In genomic region chr12:114697741-114698565, GRCh38 we compare ENCODE assay signal across 1 cellular context.
TF ChIP-seq lines count a peak whose summit lies in the region.

No MANE protein-coding gene starts in this region.

TF ChIP-seq in H1, 55 proteins besides CTCF, POLR2A, EP300 and RAD21:
- TF ChIP-seq BACH1 (IDR thresholded peaks at IDR 0.05; ENCODE audit: low read length) (no peak), CHD2 (IDR thresholded peaks at IDR 0.05; ENCODE audit: low read length) (peak; percentile 65; the same call in 1 of the 2 replicates), RNF2 (IDR thresholded peaks at IDR 0.05; ENCODE audit: borderline replicate concordance, low read depth, low read length, missing control alignments, poor library complexity, severe bottlenecking) (peak; percentile 40), SIX5 (IDR thresholded peaks at IDR 0.05; ENCODE audit: low read depth, low read length) (no peak), EZH2 (IDR thresholded peaks at IDR 0.05; ENCODE audit: low read depth, low read length, severe bottlenecking) (peak; percentile 71), CEBPB (IDR thresholded peaks at IDR 0.05; ENCODE audit: low read depth, low read length) (no peak), SP2 (IDR thresholded peaks at IDR 0.05; ENCODE audit: low read length) (no peak), CTBP2 (IDR thresholded peaks at IDR 0.05; ENCODE audit: borderline replicate concordance, insufficient read depth, insufficient read length, low read length) (peak; percentile 93), TAF1 (IDR thresholded peaks at IDR 0.05; ENCODE audit: low read depth, low read length) (no peak), KDM4A (IDR thresholded peaks at IDR 0.05; ENCODE audit: low read depth, low read length, severe bottlenecking) (peak; percentile 48), SUZ12 (IDR thresholded peaks at IDR 0.05; ENCODE audit: low read length) (peak; percentile 92; the same call in 1 of the 2 replicates), POLR2AphosphoS5 (IDR thresholded peaks at IDR 0.05; ENCODE audit: low read depth, low read length) (no peak), HDAC2 (IDR thresholded peaks at IDR 0.05; ENCODE audit: borderline replicate concordance in 1 of 2, low read depth in 2 of 2, low read length in 2 of 2) (0 out of 4 replicates have a peak, but pooled peaks of 1 of the 2 experiments have one; percentile 20)
TF ChIP-seq in H1: peak in this region for 7.
